ENCODE assay signal across 26 cellular contexts in genomic region chr5:62496152-62496551, GRCh38.
"Had no signal": no experiment of that assay in that cellular context is flagged by ENCODE, and none has a peak within 500 bp of the region (broad histone marks: within the 10 kb centered on the region; RNA-seq: fewer than 3 reads in every experiment).

No MANE protein-coding gene starts in this region.

- FAIRE-seq: endometrium, kidney had no signal

- ATAC-seq: gastroesophageal sphincter; heart left ventricle; left lobe of liver; natural killer cell; psoas muscle; right cardiac atrium; stimulated activated effector memory CD8-positive, alpha-beta T cell treated with anti-CD3 and anti-CD28 coated beads, Interleukin-12 subunit alpha, Interleukin-12 subunit beta, amount 100 ng/mL, for 72 hours had no signal

- H3K27ac ChIP-seq: coronary artery, gastroesophageal sphincter, heart left ventricle, hepatocyte, ovary, psoas muscle, sigmoid colon, stomach, thyroid gland had no signal

- H3K36me3 ChIP-seq: ovary had no signal

- H3K9me3 Mint-ChIP-seq: memory B cell; natural killer cell; stimulated activated effector memory CD8-positive, alpha-beta T cell treated with anti-CD3 and anti-CD28 coated beads, Interleukin-12 subunit alpha, Interleukin-12 subunit beta, amount 100 ng/mL, for 72 hours; type B pancreatic cell had no signal

- H3K4me1 ChIP-seq: gastroesophageal sphincter, heart left ventricle, psoas muscle, sigmoid colon, stomach, thyroid gland had no signal

- H3K27ac Mint-ChIP-seq: memory B cell; natural killer cell; stimulated activated effector memory CD8-positive, alpha-beta T cell treated with anti-CD3 and anti-CD28 coated beads, Interleukin-12 subunit alpha, Interleukin-12 subunit beta, amount 100 ng/mL, for 72 hours; type B pancreatic cell had no signal

- H3K9me3 ChIP-seq: gastroesophageal sphincter, heart left ventricle, ovary, psoas muscle, sigmoid colon, stomach, thyroid gland had no signal

- H3K27me3 ChIP-seq: gastroesophageal sphincter, heart left ventricle, hepatocyte, ovary, sigmoid colon, stomach, thyroid gland had no signal

- H3K36me3 Mint-ChIP-seq: natural killer cell had no signal

- H3K4me3 ChIP-seq: coronary artery, gastroesophageal sphincter, heart left ventricle, hepatocyte, lung, ovary, psoas muscle, sigmoid colon, stomach, thyroid gland had no signal

- DNase-seq: dermis blood vessel endothelial cell; effector memory CD4-positive, alpha-beta T cell; foreskin fibroblast; heart left ventricle; kidney; natural killer cell; occipital lobe; ovary; posterior cingulate gyrus; psoas muscle; right cardiac atrium; sigmoid colon; stimulated activated CD4-positive, alpha-beta T cell treated with anti-CD3 and anti-CD28 coated beads, Interleukin-2, amount 100 ng/mL, for 24 hours; stimulated activated CD4-positive, alpha-beta T cell treated with anti-CD3 and anti-CD28 coated beads, Interleukin-4, amount 100 ng/mL, for 24 hours; stimulated activated naive CD4-positive, alpha-beta T cell treated with Interleukin-2 at 50 U/mL for 16 hours; stomach; thyroid gland had no signal
